Comparison of ENCODE assay signal across 8 cellular contexts in genomic region chr7:156827587-156828203, GRCh38.
DNase-seq lines count a peak whose midpoint lies in the region; ATAC-seq, FAIRE-seq and TF ChIP-seq lines count a peak whose summit lies in the region.

No MANE protein-coding gene starts in this region.

- H3K27ac ChIP-seq in neural cell (ENCODE audit: low read length) = no peak overlapping the region

- no peaks in the 10 kb centered on the region for H3K36me3 ChIP-seq in neural cell (ENCODE audit: insufficient read depth, low read length)

- DNase-seq in D721Med (ENCODE audit: insufficient read length, low spot score) (no peak), M059J (ENCODE audit: low read depth) (peak; percentile 18), choroid plexus epithelial cell (ENCODE audit: low read depth) (peak; percentile 67), cortex of kidney (lab: John Stamatoyannopoulos, UW) (no peak), H54 (ENCODE audit: insufficient read length, low spot score) (no peak), GM19239 (ENCODE audit: insufficient read length, low spot score) (no peak)

- no peaks in the 10 kb centered on the region for H3F3A ChIP-seq in neural cell (ENCODE audit: insufficient read depth, low read length, poor library complexity, severe bottlenecking)

- no peak for TF ChIP-seq POLR2A in H54 (IDR thresholded peaks at IDR 0.05; ENCODE audit: low read depth, low read length)

- no peak overlapping the region for H3K4me3 ChIP-seq in choroid plexus epithelial cell (ENCODE audit: low read depth, low read length)
- H3K4me3 ChIP-seq in neural cell (ENCODE audit: low read length) = no peak overlapping the region

- H3K9me2 ChIP-seq in neural cell (ENCODE audit: insufficient read depth, low read length) = no peaks in the 10 kb centered on the region

- H3K9me3 ChIP-seq in neural cell (ENCODE audit: low read length) = no peaks in the 10 kb centered on the region

- TF ChIP-seq CTCF in D721Med (IDR thresholded peaks at IDR 0.05; ENCODE audit: insufficient read depth, missing control alignments) (peak; percentile 33), choroid plexus epithelial cell (conservative IDR thresholded peaks at IDR 0.05; ENCODE audit: low read depth, low read length) (peak; percentile 62), neural cell (IDR thresholded peaks at IDR 0.05; ENCODE audit: poor library complexity, severe bottlenecking) (peak; percentile 54)

- no peak overlapping the region for H3K9ac ChIP-seq in neural cell (ENCODE audit: low read length)

- no peak overlapping the region for H2AFZ ChIP-seq in neural cell (ENCODE audit: low read depth, low read length)

- H3K27me3 ChIP-seq in neural cell (ENCODE audit: insufficient read depth, low read depth, low read length) = no peaks in the 10 kb centered on the region

- no peaks in the 10 kb centered on the region for H4K20me1 ChIP-seq in neural cell (ENCODE audit: insufficient read depth)

- TF ChIP-seq EP300 in neural cell (conservative IDR thresholded peaks at IDR 0.05; ENCODE audit: poor library complexity, severe bottlenecking) = no peak

- H3K79me2 ChIP-seq in neural cell (replicated peaks; ENCODE audit: insufficient read depth, low read length) = no peaks in the 10 kb centered on the region

- ATAC-seq in GM21723 (IDR thresholded peaks at IDR 0.05; ENCODE audit: unreplicated experiment) = no peak

- FAIRE-seq in D721Med (lab: Jason Lieb, UNC) (no peak), H54 (lab: Jason Lieb, UNC) (no peak), GM19239 (lab: Jason Lieb, UNC) (no peak)

- TF ChIP-seq RAD21 in neural cell (conservative IDR thresholded peaks at IDR 0.05) = peak; percentile 49

- no peak overlapping the region for H3K4me2 ChIP-seq in neural cell (ENCODE audit: low read length)

TF ChIP-seq in neural cell, 6 proteins besides CTCF, POLR2A, EP300 and RAD21:
- TF ChIP-seq REST (IDR thresholded peaks at IDR 0.05; ENCODE audit: borderline replicate concordance) (no peak), SMC3 (conservative IDR thresholded peaks at IDR 0.05; ENCODE audit: poor library complexity) (peak; percentile 53)
TF ChIP-seq in neural cell: peak in this region for 1.

Comparison
In these comparisons a context has a peak if more than half of its experiments do, and no peak if none do; other contexts are left out.
1. DNase-seq: peak in M059J (single experiment) and choroid plexus epithelial cell (single experiment); none in D721Med (single experiment), cortex of kidney (single experiment), H54 (single experiment) and GM19239 (single experiment).
2. Peak in every context shown above with its lines, with median percentiles within 50 percentile points of each other: CTCF ChIP-seq.